2 cellular contexts compared by ENCODE assay signal in the genomic region with DNA sequence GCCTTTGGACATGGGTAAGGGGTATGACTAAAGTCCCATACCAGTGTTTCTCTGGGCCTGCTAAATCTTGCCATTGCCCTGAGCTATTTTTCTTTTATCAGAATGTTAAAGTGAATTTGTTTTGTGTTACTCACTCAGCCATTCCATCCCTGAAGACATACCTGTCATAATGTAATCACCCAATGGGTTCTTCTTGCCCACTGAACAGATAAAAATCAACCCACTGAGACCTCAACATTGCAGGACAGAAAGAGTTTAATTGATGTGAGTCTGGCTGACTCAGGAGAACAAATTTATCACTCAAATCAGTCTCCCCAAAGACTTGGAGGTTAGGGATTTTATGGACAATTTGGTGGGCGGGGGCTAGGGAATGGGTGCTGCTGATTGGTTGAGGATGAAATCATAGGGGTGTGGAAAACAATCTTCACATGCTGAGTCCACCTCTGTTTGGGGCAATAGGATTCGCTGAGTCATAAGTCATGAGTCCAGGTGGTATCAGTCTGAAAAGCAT.
TF ChIP-seq lines count a peak whose summit lies in the region.

No MANE protein-coding gene starts in this region.

TF ChIP-seq in HepG2, 621 proteins besides CTCF, POLR2A, EP300 and RAD21:
- TF ChIP-seq TOE1 (CRISPR knock-in tag; IDR thresholded peaks at IDR 0.05), result no peak
- peak; percentile 33; the same call in 1 of the 2 replicates for TF ChIP-seq NFE2L2 (IDR thresholded peaks at IDR 0.05; ENCODE audit: low read length)

TF ChIP-seq in K562, 482 proteins besides CTCF, POLR2A, EP300 and RAD21:
- TF ChIP-seq KLF10 (CRISPR knock-in tag; IDR thresholded peaks at IDR 0.05) (no peak), POLR2H (tag; IDR thresholded peaks at IDR 0.05; ENCODE audit: low read depth) (no peak), NFE2 (IDR thresholded peaks at IDR 0.05; ENCODE audit: low read depth) (0 out of 2 replicates have a peak, but pooled peaks have one; percentile 21), SRSF7 (optimal IDR thresholded peaks at IDR 0.05; ENCODE audit: low read depth, low read length) (no peak), SNIP1 (IDR thresholded peaks at IDR 0.05; ENCODE audit: low read depth) (no peak)
